ENCODE assay signal across 2 cellular contexts in genomic region chr1:197150336-197151005, GRCh38.
TF ChIP-seq lines count a peak whose summit lies in the region.

No MANE protein-coding gene starts in this region.

TF ChIP-seq in SK-N-SH treated with all-trans-retinoic acid at 6 μM for 48 hours, 23 proteins besides CTCF, POLR2A, EP300 and RAD21 (continued from another document):
- no peak for TF ChIP-seq TSHZ2 (CRISPR knock-in tag; IDR thresholded peaks at IDR 0.05)

TF ChIP-seq in SK-N-SH, 30 proteins besides CTCF, POLR2A, EP300 and RAD21 (continued from another document):
- TF ChIP-seq USF1 (IDR thresholded peaks at IDR 0.05; ENCODE audit: borderline replicate concordance, low read depth) (no peak), FOXM1 (IDR thresholded peaks at IDR 0.05; ENCODE audit: low read depth) (no peak), TAF1 (IDR thresholded peaks at IDR 0.05; ENCODE audit: borderline replicate concordance, low read depth, low read length) (no peak), EZH2phosphoT487 (IDR thresholded peaks at IDR 0.05; ENCODE audit: borderline replicate concordance, low read depth) (no peak), GABPA (IDR thresholded peaks at IDR 0.05; ENCODE audit: low read depth) (no peak)
